In the genomic region with DNA sequence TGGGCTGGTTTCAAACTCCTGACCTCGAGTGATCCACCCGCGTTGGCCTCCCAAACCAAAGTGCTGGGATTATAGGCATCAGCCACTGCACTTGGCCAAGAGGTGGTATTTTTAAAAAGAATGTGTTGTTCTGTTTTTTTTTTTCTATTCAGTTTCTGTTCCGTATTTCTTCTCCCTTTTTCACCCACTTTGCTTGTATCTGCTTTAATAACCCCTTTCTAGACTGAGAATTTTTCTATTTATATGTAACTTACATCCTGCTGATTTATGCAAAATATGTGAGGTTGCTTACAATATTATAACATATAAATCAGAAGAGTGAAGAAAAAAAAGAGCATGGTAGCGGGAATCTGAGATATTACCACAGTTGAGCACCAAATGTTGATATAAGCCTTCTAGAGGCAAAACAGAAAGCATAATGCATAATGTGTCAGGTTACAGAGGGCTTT, we compare ENCODE assay signal across 1 cellular context.
TF ChIP-seq lines count a peak whose summit lies in the region.

No MANE protein-coding gene starts in this region.

TF ChIP-seq in GM12878, 131 proteins besides CTCF, POLR2A, EP300 and RAD21 (continued from another document):
- TF ChIP-seq REST (IDR thresholded peaks at IDR 0.05; ENCODE audit: low read depth, low read length): no peak
- TF ChIP-seq BRCA1 (IDR thresholded peaks at IDR 0.05; ENCODE audit: low read depth, low read length): no peak
- no peak for TF ChIP-seq JUNB (IDR thresholded peaks at IDR 0.05)
- TF ChIP-seq EZH2 (IDR thresholded peaks at IDR 0.05; ENCODE audit: borderline replicate concordance, control insufficient read depth, low read depth, low read length): no peak
- TF ChIP-seq TCF3 (IDR thresholded peaks at IDR 0.05; ENCODE audit: borderline replicate concordance, insufficient read depth, low read depth, low read length): no peak
